25 cellular contexts compared by ENCODE assay signal in genomic region chr2:44150473-44150872, GRCh38.
"Had no signal": no experiment of that assay in that cellular context is flagged by ENCODE, and none has a peak within 500 bp of the region (broad histone marks: within the 10 kb centered on the region; RNA-seq: fewer than 3 reads in every experiment).

No MANE protein-coding gene starts in this region.

- H3K4me3 Mint-ChIP-seq: activated CD4-positive, alpha-beta memory T cell treated with anti-CD3 and anti-CD28 coated beads, Interleukin-2, amount 10 ng/mL, durations not matched to agents 7 days and 5 days; activated CD4-positive, alpha-beta T cell treated with anti-CD3 and anti-CD28 coated beads, Interleukin-2, amount 10 ng/mL, durations not matched to agents 7 days and 5 days; activated naive CD8-positive, alpha-beta T cell; activated T-cell treated with anti-CD3 and anti-CD28 coated beads, Interleukin-2, amount 50 U/mL, for 4 hours; activated T-helper 17 cell treated with anti-CD3 and anti-CD28 coated beads, Interleukin-2, amount 50 U/mL, for 72 hours; central memory CD8-positive, alpha-beta T cell; dendritic cell treated with granulocyte-macrophage colony-stimulating factor and Interleukin-4, amounts not matched to agents 40 ng/mL and 50 ng/mL, for 4 days; endodermal cell had no signal

- DNase-seq: activated CD4-positive, alpha-beta memory T cell treated with anti-CD3 and anti-CD28 coated beads, Interleukin-2, amount 10 ng/mL, durations not matched to agents 7 days and 5 days; activated CD4-positive, alpha-beta T cell treated with anti-CD3 and anti-CD28 coated beads for 1 hour; activated CD4-positive, alpha-beta T cell treated with anti-CD3 and anti-CD28 coated beads for 4 hours; activated CD4-positive, alpha-beta T cell treated with anti-CD3 and anti-CD28 coated beads, Interleukin-2, amount 10 ng/mL, durations not matched to agents 7 days and 5 days; activated CD4-positive, alpha-beta T cell treated with anti-CD3 and anti-CD28 coated beads, Interleukin-2, amount 50 U/mL, for 4 hours; activated CD8-positive, alpha-beta memory T cell treated with anti-CD3 and anti-CD28 coated beads for 24 hours; activated effector memory CD4-positive, alpha-beta T cell treated with Interleukin-2 at 50 U/mL for 16 hours; activated gamma-delta T cell treated with Interleukin-2 at 50 U/mL for 16 hours; activated naive CD4-positive, alpha-beta T cell treated with anti-CD3 and anti-CD28 coated beads, Interleukin-2, amount 50 U/mL, for 16 hours; activated naive CD4-positive, alpha-beta T cell treated with Interleukin-2 at 50 U/mL for 16 hours; activated T-cell treated with anti-CD3 and anti-CD28 coated beads, Interleukin-2, amount 50 U/mL, for 4 hours; amniotic stem cell; anterior cingulate cortex; brain microvascular endothelial cell; dorsolateral prefrontal cortex; effector memory CD4-positive, alpha-beta T cell; endodermal cell; foreskin fibroblast; head of caudate nucleus; T-helper 2 cell had no signal

- H3K27ac ChIP-seq: brain microvascular endothelial cell, coronary artery, dorsolateral prefrontal cortex had no signal

- H3K36me3 ChIP-seq: brain microvascular endothelial cell had no signal

- H3K27me3 ChIP-seq: brain microvascular endothelial cell, dorsolateral prefrontal cortex had no signal

- H3K36me3 Mint-ChIP-seq: activated naive CD8-positive, alpha-beta T cell had no signal

- H3K27ac Mint-ChIP-seq: activated CD4-positive, alpha-beta memory T cell treated with anti-CD3 and anti-CD28 coated beads, Interleukin-2, amount 10 ng/mL, durations not matched to agents 7 days and 5 days; activated CD4-positive, alpha-beta T cell treated with anti-CD3 and anti-CD28 coated beads, Interleukin-2, amount 10 ng/mL, durations not matched to agents 7 days and 5 days; activated naive CD8-positive, alpha-beta T cell; activated T-helper 17 cell treated with anti-CD3 and anti-CD28 coated beads, Interleukin-2, amount 50 U/mL, for 72 hours; dendritic cell treated with granulocyte-macrophage colony-stimulating factor and Interleukin-4, amounts not matched to agents 40 ng/mL and 50 ng/mL, for 4 days; endodermal cell had no signal

- H3K4me3 ChIP-seq: coronary artery, dorsolateral prefrontal cortex had no signal

- H3K4me1 Mint-ChIP-seq: activated CD4-positive, alpha-beta memory T cell treated with anti-CD3 and anti-CD28 coated beads, Interleukin-2, amount 10 ng/mL, durations not matched to agents 7 days and 5 days; activated CD4-positive, alpha-beta T cell treated with anti-CD3 and anti-CD28 coated beads, Interleukin-2, amount 10 ng/mL, durations not matched to agents 7 days and 5 days; activated T-helper 17 cell treated with anti-CD3 and anti-CD28 coated beads, Interleukin-2, amount 50 U/mL, for 72 hours; central memory CD8-positive, alpha-beta T cell; endodermal cell had no signal

- H3K9me3 Mint-ChIP-seq: activated CD4-positive, alpha-beta memory T cell treated with anti-CD3 and anti-CD28 coated beads, Interleukin-2, amount 10 ng/mL, durations not matched to agents 7 days and 5 days; activated CD4-positive, alpha-beta T cell treated with anti-CD3 and anti-CD28 coated beads, Interleukin-2, amount 10 ng/mL, durations not matched to agents 7 days and 5 days; activated T-cell treated with anti-CD3 and anti-CD28 coated beads, Interleukin-2, amount 50 U/mL, for 4 hours; activated T-helper 17 cell treated with anti-CD3 and anti-CD28 coated beads, Interleukin-2, amount 50 U/mL, for 72 hours; central memory CD8-positive, alpha-beta T cell; dendritic cell treated with granulocyte-macrophage colony-stimulating factor and Interleukin-4, amounts not matched to agents 40 ng/mL and 50 ng/mL, for 4 days; endodermal cell had no signal

- H3K27me3 Mint-ChIP-seq: dendritic cell treated with granulocyte-macrophage colony-stimulating factor and Interleukin-4, amounts not matched to agents 40 ng/mL and 50 ng/mL, for 4 days had no signal
